ENCODE assay signal across 8 cellular contexts in genomic region chr10:56360967-56361841, GRCh38. TPM values are rescaled to one million over a fixed set of nuclear protein-coding genes. Genes with fewer than 3 reads are reported as not detected.
DNase-seq lines count a peak whose midpoint lies in the region; ATAC-seq and TF ChIP-seq lines count a peak whose summit lies in the region.

Gene ZWINT, minus strand, starts transcription at chr10:56361259. Its CDS starts 23 bp downstream, at chr10:56361236.

- H3K4me3 ChIP-seq in adrenal gland: peak within 1 kb of the TSS; percentile 0 to 70 (median 62)

- intact Hi-C loops in T-helper 1 cell treated with Interleukin-12 subunit alpha and Interleukin-12 subunit beta and Interleukin-4 antibody, amounts not matched to agents 30 ng/mL and 1 ng/mL, for 36 hours (cut with micrococcal nuclease): loop anchor here (1.0 to 5.0 kb wide), 3 partner anchors 1908 to 1976 kb away; partner anchors contain the start of genes CISD1 and UBE2D1
- intact Hi-C loops in adrenal gland (cut with DNase I): no loop called here
- intact Hi-C loops in left cardiac atrium (cut with DNase I): no loop called here
- intact Hi-C loops in posterior vena cava (cut with DNase I): no loop called here

- TF ChIP-seq CTCF in adrenal gland (IDR thresholded peaks at IDR 0.05): no peak

- H3K9me3 ChIP-seq in adrenal gland (replicated peaks in 1 of 3): no peaks in the 10 kb centered on the region

- peak within 1 kb of the TSS in 4 of 5 donors; percentile 4 to 55 (median 27) for H3K27ac ChIP-seq in adrenal gland

- peak; percentile 98 for ATAC-seq in HG02884 (IDR thresholded peaks at IDR 0.05; ENCODE audit: unreplicated experiment)
- ATAC-seq in left cardiac atrium: peak; percentile 100

- H3K27me3 ChIP-seq in adrenal gland: no peaks in the 10 kb centered on the region

- DNase-seq in NCI-H146 treated with DMSO at 0.1 percent for 48 hours (lab: John Stamatoyannopoulos, UW; ENCODE audit: unreplicated experiment) (peak; percentile 95), adrenal gland (peak; percentile 96 to 98 (median 96)), left cardiac atrium (peak; percentile 96), posterior vena cava (ENCODE audit: low spot score) (peak; percentile 98), ureter (ENCODE audit: low spot score) (peak; percentile 95)

- no peaks in the 10 kb centered on the region for H3K36me3 ChIP-seq in adrenal gland (replicated peaks in 1 of 2)

- H3K4me1 ChIP-seq in adrenal gland (replicated peaks in 1 of 2): peaks cover 4 to 7% of the 10 kb centered on the region in 2 donors

- WGBS in adrenal gland, 4 donors: 0% methylated on average over 28 to 52 of the region's 52 CpGs

- TF ChIP-seq POLR2A in GM15510 (IDR thresholded peaks at IDR 0.05; ENCODE audit: borderline replicate concordance, extremely low read depth, insufficient read length) (peak; percentile 80), adrenal gland (IDR thresholded peaks at IDR 0.05) (peak in 1 of 2 donors; percentile 74)

RNA-seq across cellular contexts. Expression of gene ZWINT, which starts in this region (rescaled TPM):
- 79.1 and 81.1 TPM in 2 replicates for total RNA-seq in T-helper 1 cell treated with Interleukin-12 subunit alpha and Interleukin-12 subunit beta and Interleukin-4 antibody, amounts not matched to agents 30 ng/mL and 1 ng/mL, for 36 hours
- total RNA-seq in adrenal gland: 10 to 100 TPM in 1 of 8 donors, 1 to 10 TPM in 7; 2.6 to 13.6 (median 3.7) TPM
- 1 to 10 TPM; 3.2 to 9.2 (median 4.3) TPM for polyA plus RNA-seq in adrenal gland
- 1 to 10 TPM; 1.6 to 4.7 TPM for total RNA-seq in left cardiac atrium
- total RNA-seq in posterior vena cava: 1 to 10 TPM; 1.7 to 1.9 TPM
- total RNA-seq in ureter: 4.9 TPM

Comparison
In these comparisons a context has a peak if more than half of its experiments do, and no peak if none do; other contexts are left out.
1. Peak in every context shown above with its lines: DNase-seq, ATAC-seq, H3K4me3 ChIP-seq and H3K27ac ChIP-seq.